In genomic region chr3:165854696-165855095, GRCh38 we compare ENCODE assay signal across 1 cellular context.
A peak's percentile ranks its signal among the peaks of the same experiment; 100 is the strongest.
TF ChIP-seq lines count a peak whose summit lies in the region.

No MANE protein-coding gene starts in this region.

TF ChIP-seq in IMR-90, 13 proteins besides CTCF, POLR2A, EP300 and RAD21 (continued from another document):
- peak; percentile 30; the same call in 1 of the 2 replicates for TF ChIP-seq SMC3 (IDR thresholded peaks at IDR 0.05; ENCODE audit: low read depth, low read length)
- TF ChIP-seq MAFK (IDR thresholded peaks at IDR 0.05; ENCODE audit: low read depth, low read length), result no peak
TF ChIP-seq in IMR-90: peak in this region for 1.
